In the genomic region with DNA sequence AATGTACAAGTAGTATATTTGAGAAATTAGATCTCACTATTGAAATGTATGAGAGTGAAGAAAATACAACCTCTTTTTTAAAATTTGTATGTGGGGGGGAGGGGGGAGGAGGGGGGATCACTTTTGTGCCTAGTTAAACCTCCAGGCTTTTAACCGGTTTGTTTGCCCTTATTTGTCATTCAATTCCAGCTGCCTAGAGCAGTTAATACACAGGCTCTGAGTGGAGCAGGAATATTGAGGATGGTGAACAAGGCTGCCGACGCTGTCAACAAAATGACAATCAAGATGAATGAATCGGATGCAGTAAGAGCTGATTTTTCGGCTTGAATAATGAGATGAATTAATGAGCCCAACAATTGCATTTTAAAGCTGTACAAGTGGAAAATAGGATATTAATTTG, we compare ENCODE assay signal across 1 cellular context.
TF ChIP-seq lines count a peak whose summit lies in the region.

No MANE protein-coding gene starts in this region.

TF ChIP-seq in GM23338, 12 proteins besides CTCF, POLR2A, EP300 and RAD21:
- no peak for TF ChIP-seq NANOG (IDR thresholded peaks at IDR 0.05; ENCODE audit: borderline replicate concordance)
- TF ChIP-seq, protein P1, sequence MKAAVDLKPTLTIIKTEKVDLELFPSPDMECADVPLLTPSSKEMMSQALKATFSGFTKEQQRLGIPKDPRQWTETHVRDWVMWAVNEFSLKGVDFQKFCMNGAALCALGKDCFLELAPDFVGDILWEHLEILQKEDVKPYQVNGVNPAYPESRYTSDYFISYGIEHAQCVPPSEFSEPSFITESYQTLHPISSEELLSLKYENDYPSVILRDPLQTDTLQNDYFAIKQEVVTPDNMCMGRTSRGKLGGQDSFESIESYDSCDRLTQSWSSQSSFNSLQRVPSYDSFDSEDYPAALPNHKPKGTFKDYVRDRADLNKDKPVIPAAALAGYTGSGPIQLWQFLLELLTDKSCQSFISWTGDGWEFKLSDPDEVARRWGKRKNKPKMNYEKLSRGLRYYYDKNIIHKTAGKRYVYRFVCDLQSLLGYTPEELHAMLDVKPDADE (IDR thresholded peaks at IDR 0.05), result no peak
- no peak for TF ChIP-seq EZH2 (IDR thresholded peaks at IDR 0.05; ENCODE audit: low read depth, unreplicated experiment)
- no peak for TF ChIP-seq ZNF114 (CRISPR knock-in tag; IDR thresholded peaks at IDR 0.05)
- no peak for TF ChIP-seq EZH2phosphoT487 (IDR thresholded peaks at IDR 0.05; ENCODE audit: unreplicated experiment)
- no peak for TF ChIP-seq STAT1 (IDR thresholded peaks at IDR 0.05; ENCODE audit: unreplicated experiment)
- no peak for TF ChIP-seq CREB1 (CRISPR knock-in tag; IDR thresholded peaks at IDR 0.05; ENCODE audit: low read depth)
- TF ChIP-seq JUNB (IDR thresholded peaks at IDR 0.05; ENCODE audit: unreplicated experiment), result no peak
- no peak for TF ChIP-seq POLR2AphosphoS5 (IDR thresholded peaks at IDR 0.05; ENCODE audit: low read depth)
- TF ChIP-seq, protein P2, sequence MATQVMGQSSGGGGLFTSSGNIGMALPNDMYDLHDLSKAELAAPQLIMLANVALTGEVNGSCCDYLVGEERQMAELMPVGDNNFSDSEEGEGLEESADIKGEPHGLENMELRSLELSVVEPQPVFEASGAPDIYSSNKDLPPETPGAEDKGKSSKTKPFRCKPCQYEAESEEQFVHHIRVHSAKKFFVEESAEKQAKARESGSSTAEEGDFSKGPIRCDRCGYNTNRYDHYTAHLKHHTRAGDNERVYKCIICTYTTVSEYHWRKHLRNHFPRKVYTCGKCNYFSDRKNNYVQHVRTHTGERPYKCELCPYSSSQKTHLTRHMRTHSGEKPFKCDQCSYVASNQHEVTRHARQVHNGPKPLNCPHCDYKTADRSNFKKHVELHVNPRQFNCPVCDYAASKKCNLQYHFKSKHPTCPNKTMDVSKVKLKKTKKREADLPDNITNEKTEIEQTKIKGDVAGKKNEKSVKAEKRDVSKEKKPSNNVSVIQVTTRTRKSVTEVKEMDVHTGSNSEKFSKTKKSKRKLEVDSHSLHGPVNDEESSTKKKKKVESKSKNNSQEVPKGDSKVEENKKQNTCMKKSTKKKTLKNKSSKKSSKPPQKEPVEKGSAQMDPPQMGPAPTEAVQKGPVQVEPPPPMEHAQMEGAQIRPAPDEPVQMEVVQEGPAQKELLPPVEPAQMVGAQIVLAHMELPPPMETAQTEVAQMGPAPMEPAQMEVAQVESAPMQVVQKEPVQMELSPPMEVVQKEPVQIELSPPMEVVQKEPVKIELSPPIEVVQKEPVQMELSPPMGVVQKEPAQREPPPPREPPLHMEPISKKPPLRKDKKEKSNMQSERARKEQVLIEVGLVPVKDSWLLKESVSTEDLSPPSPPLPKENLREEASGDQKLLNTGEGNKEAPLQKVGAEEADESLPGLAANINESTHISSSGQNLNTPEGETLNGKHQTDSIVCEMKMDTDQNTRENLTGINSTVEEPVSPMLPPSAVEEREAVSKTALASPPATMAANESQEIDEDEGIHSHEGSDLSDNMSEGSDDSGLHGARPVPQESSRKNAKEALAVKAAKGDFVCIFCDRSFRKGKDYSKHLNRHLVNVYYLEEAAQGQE (IDR thresholded peaks at IDR 0.05; ENCODE audit: unreplicated experiment), result no peak
TF ChIP-seq in GM23338: peak in this region for 0.
